Comparison of ENCODE assay signal across 9 cellular contexts in genomic region chr3:128075516-128076464, GRCh38. TPM values are rescaled to one million over a fixed set of nuclear protein-coding genes. Genes with fewer than 3 reads are reported as not detected.
DNase-seq lines count a peak whose midpoint lies in the region; ATAC-seq and TF ChIP-seq lines count a peak whose summit lies in the region.
"Had no signal": no experiment of that assay in that cellular context is flagged by ENCODE, and none has a peak within 500 bp of the region (broad histone marks: within the 10 kb centered on the region; RNA-seq: fewer than 3 reads in every experiment).

No MANE protein-coding gene starts in this region.

- no peak overlapping the region for H3K27ac Mint-ChIP-seq in activated CD4-positive, alpha-beta memory T cell treated with anti-CD3 and anti-CD28 coated beads, Interleukin-2, amount 10 ng/mL, durations not matched to agents 7 days and 5 days
- H3K27ac Mint-ChIP-seq: T-helper 1 cell treated with Interleukin-12 subunit alpha and Interleukin-12 subunit beta and Interleukin-4 antibody, amounts not matched to agents 30 μg/mL and 1 μg/mL, for 36 hours had no signal

- POLR2A ChIA-PET in activated CD4-positive, alpha-beta memory T cell treated with anti-CD3 and anti-CD28 coated beads, Interleukin-2, amount 10 ng/mL, durations not matched to agents 7 days and 5 days (lab: Charles Lee), result interaction anchor here (1.0 to 1.9 kb wide), 5 partner anchors 20 to 47 kb away, joined by 3 to 8 read pairs (median 3); partner anchors contain the start of gene RUVBL1

- TF ChIP-seq CTCF in dorsolateral prefrontal cortex (IDR thresholded peaks at IDR 0.05 in 54 of 56, conservative IDR thresholded peaks at IDR 0.05 in 2 of 56; ENCODE audit: low read depth in 1 of 56, partially characterized antibody in 56 of 56) (peak; percentile 74 to 98 (median 94)), lower leg skin (IDR thresholded peaks at IDR 0.05) (peak in 1 of 3 donors; percentile 33)

- H3K9me3 Mint-ChIP-seq in activated CD4-positive, alpha-beta memory T cell treated with anti-CD3 and anti-CD28 coated beads, Interleukin-2, amount 10 ng/mL, durations not matched to agents 7 days and 5 days, result no peaks in the 10 kb centered on the region
- H3K9me3 Mint-ChIP-seq: T-helper 1 cell treated with Interleukin-12 subunit alpha and Interleukin-12 subunit beta and Interleukin-4 antibody, amounts not matched to agents 30 μg/mL and 1 μg/mL, for 36 hours had no signal

- no peak for TF ChIP-seq POLR2A in lower leg skin (IDR thresholded peaks at IDR 0.05)

- DNase-seq in COLO829 (ENCODE audit: low spot score) (peak; percentile 81), NCI-H2029 (lab: John Stamatoyannopoulos, UW) (peak; percentile 84), dorsolateral prefrontal cortex (peak; percentile 84 to 94 (median 90)), lower leg skin (ENCODE audit: low spot score in 2 of 2) (peak; percentile 78 to 97), NCI-H446 treated with DMSO at 0.1 percent for 48 hours (lab: John Stamatoyannopoulos, UW) (no peak)
- DNase-seq in activated CD4-positive, alpha-beta memory T cell treated with anti-CD3 and anti-CD28 coated beads, Interleukin-2, amount 10 ng/mL, durations not matched to agents 7 days and 5 days, result peak; percentile 83
- peak; percentile 87 for DNase-seq in stimulated activated CD4-positive, alpha-beta T cell treated with anti-CD3 and anti-CD28 coated beads, Interleukin-4, amount 100 ng/mL, for 1 hour

- peaks cover 9% of the 10 kb centered on the region for H3K36me3 Mint-ChIP-seq in activated CD4-positive, alpha-beta memory T cell treated with anti-CD3 and anti-CD28 coated beads, Interleukin-2, amount 10 ng/mL, durations not matched to agents 7 days and 5 days (ENCODE audit: low read depth)

- CTCF ChIA-PET in activated CD4-positive, alpha-beta memory T cell treated with anti-CD3 and anti-CD28 coated beads, Interleukin-2, amount 10 ng/mL, durations not matched to agents 7 days and 5 days (lab: Charles Lee), result interaction anchor here (1.0 to 1.7 kb wide), 6 partner anchors 10 to 58 kb away, joined by 3 to 9 read pairs (median 4); partner anchors contain the start of gene RUVBL1

- WGBS in lower leg skin, 2 donors, result 3 to 5% methylated on average over 41 to 66 of the region's 78 CpGs

- intact Hi-C loops in dorsolateral prefrontal cortex (cut with DNase I), result loop anchor here in 1 of 2 donors (2.0 kb wide), 1 partner anchor 23 kb away; the partner anchor contains the start of gene SEC61A1
- intact Hi-C loops in lower leg skin (cut with DNase I; ENCODE audit: low total_unique reads), result loop anchor here (10.0 kb wide), 1 partner anchor 419 kb away; the partner anchor contains the start of gene GATA2

- H3K27ac ChIP-seq in dorsolateral prefrontal cortex, result peak overlapping the region in 55 of 59 donors; percentile 4 to 89 (median 76)

- H3K27me3 ChIP-seq in dorsolateral prefrontal cortex, result no peaks in the 10 kb centered on the region

- peaks cover 17% of the 10 kb centered on the region for H3K4me1 Mint-ChIP-seq in activated CD4-positive, alpha-beta memory T cell treated with anti-CD3 and anti-CD28 coated beads, Interleukin-2, amount 10 ng/mL, durations not matched to agents 7 days and 5 days

- peak; percentile 54 for ATAC-seq in GM21786 (IDR thresholded peaks at IDR 0.05; ENCODE audit: unreplicated experiment)

- H3K4me3 ChIP-seq in dorsolateral prefrontal cortex (peak overlapping the region; percentile 45 to 79 (median 68)), lower leg skin (ENCODE audit: low read depth, poor library complexity, severe bottlenecking) (peak overlapping the region; percentile 22)

- peak overlapping the region; percentile 24 for H3K4me3 Mint-ChIP-seq in activated CD4-positive, alpha-beta memory T cell treated with anti-CD3 and anti-CD28 coated beads, Interleukin-2, amount 10 ng/mL, durations not matched to agents 7 days and 5 days

- H3K27me3 Mint-ChIP-seq in activated CD4-positive, alpha-beta memory T cell treated with anti-CD3 and anti-CD28 coated beads, Interleukin-2, amount 10 ng/mL, durations not matched to agents 7 days and 5 days, result no peaks in the 10 kb centered on the region

RNA-seq across cellular contexts. Expression of gene SEC61A1, which starts 23.6 kb away (rescaled TPM):
- total RNA-seq in activated CD4-positive, alpha-beta memory T cell treated with anti-CD3 and anti-CD28 coated beads, Interleukin-2, amount 10 ng/mL, durations not matched to agents 7 days and 5 days, result 100 to 1,000 TPM; 194 to 203 TPM
- total RNA-seq in dorsolateral prefrontal cortex (10 to 100 TPM; 46.8 to 92.6 (median 61.3) TPM), lower leg skin (100 to 1,000 TPM in 2 of 4 donors, 10 to 100 TPM in 2; 53.3 to 120 (median 88.9) TPM)

RNA-seq across cellular contexts. Expression of gene RUVBL1, which starts 47.8 kb away (rescaled TPM):
- 10 to 100 TPM; 56.3 to 62.3 TPM for total RNA-seq in activated CD4-positive, alpha-beta memory T cell treated with anti-CD3 and anti-CD28 coated beads, Interleukin-2, amount 10 ng/mL, durations not matched to agents 7 days and 5 days
- total RNA-seq in dorsolateral prefrontal cortex, result 10 to 100 TPM; 13.0 to 28.3 (median 18.2) TPM
- total RNA-seq in lower leg skin, result 10 to 100 TPM; 14.4 to 21.2 (median 19.8) TPM
